In the genomic region with DNA sequence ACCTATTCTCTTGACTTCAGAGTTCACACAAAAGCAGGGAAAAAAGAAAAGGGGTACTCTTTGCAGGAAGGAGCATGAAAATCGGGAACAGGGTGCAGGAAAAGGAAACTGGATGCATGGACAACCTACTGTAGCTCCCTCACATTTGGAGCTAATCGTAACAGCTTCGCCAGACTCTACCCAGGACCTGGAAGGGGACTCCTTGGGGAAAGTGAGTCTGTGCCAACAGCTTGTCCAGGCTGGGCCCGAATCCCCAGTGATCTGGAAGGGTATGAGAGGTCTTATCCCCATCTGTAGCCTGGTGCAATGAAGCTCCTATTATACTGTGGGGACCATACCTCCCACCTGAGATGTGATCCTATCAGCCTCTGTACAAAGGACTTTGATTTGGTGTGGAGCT, we compare ENCODE assay signal across 17 cellular contexts. TPM values are rescaled to one million over a fixed set of nuclear protein-coding genes. Genes with fewer than 3 reads are reported as not detected.
DNase-seq lines count a peak whose midpoint lies in the region; ATAC-seq and TF ChIP-seq lines count a peak whose summit lies in the region.
"Had no signal": no experiment of that assay in that cellular context is flagged by ENCODE, and none has a peak within 500 bp of the region (broad histone marks: within the 10 kb centered on the region; RNA-seq: fewer than 3 reads in every experiment).

No MANE protein-coding gene starts in this region.

- peaks cover 18% of the 10 kb centered on the region for H3K4me1 Mint-ChIP-seq in activated CD8-positive, alpha-beta T cell treated with anti-CD3 and anti-CD28 coated beads, Interleukin-2, amount 10 ng/mL, durations not matched to agents 7 days and 5 days (ENCODE audit: low read depth)
- H3K4me1 Mint-ChIP-seq in activated CD8-positive, alpha-beta T cell treated with anti-CD3 and anti-CD28 coated beads for 36 hours (ENCODE audit: low read depth), result peaks cover 6% of the 10 kb centered on the region
- peaks cover 12% of the 10 kb centered on the region for H3K4me1 Mint-ChIP-seq in glutamatergic neuron (ENCODE audit: low read depth, unreplicated experiment)

- DNase-seq in activated CD8-positive, alpha-beta T cell treated with anti-CD3 and anti-CD28 coated beads, Interleukin-2, amount 10 ng/mL, durations not matched to agents 7 days and 5 days, result peak; percentile 19
- DNase-seq in activated CD8-positive, alpha-beta T cell treated with anti-CD3 and anti-CD28 coated beads for 36 hours, result no peak
- DNase-seq in glutamatergic neuron (peak; percentile 25), thoracic aorta (ENCODE audit: low spot score) (no peak), 8988T (no peak), NCI-H2196 (lab: John Stamatoyannopoulos, UW; ENCODE audit: unreplicated experiment) (no peak)
- DNase-seq: COR-L47; DMS53; H7; NCI-H1048; NCI-H1436 treated with DMSO at 0.1 percent for 48 hours; NCI-H2081; NCI-H2227 treated with DMSO at 0.1 percent for 48 hours; NCI-H526; NK-92 treated with Interleukin-12 subunit alpha and Interleukin-12 subunit beta, amount 100 ng/mL, for 24 hours; SIG-M5 had no signal

- H3K9me3 Mint-ChIP-seq in activated CD8-positive, alpha-beta T cell treated with anti-CD3 and anti-CD28 coated beads, Interleukin-2, amount 10 ng/mL, durations not matched to agents 7 days and 5 days (ENCODE audit: insufficient read depth), result peaks cover 4% of the 10 kb centered on the region
- peaks cover 4% of the 10 kb centered on the region for H3K9me3 Mint-ChIP-seq in activated CD8-positive, alpha-beta T cell treated with anti-CD3 and anti-CD28 coated beads for 36 hours
- H3K9me3 Mint-ChIP-seq in glutamatergic neuron (ENCODE audit: unreplicated experiment), result peaks cover 16% of the 10 kb centered on the region

- H3K9me3 ChIP-seq in HEK293 (ENCODE audit: control insufficient read depth, insufficient read depth, low read depth, low read length) (no peaks in the 10 kb centered on the region), thoracic aorta (no peaks in the 10 kb centered on the region)

- no peak overlapping the region for H3K27ac ChIP-seq in HEK293 (ENCODE audit: extremely low read depth, low read depth, low read length)
- peak overlapping the region; percentile 8 to 32 for H3K27ac ChIP-seq in thoracic aorta

- CTCF ChIA-PET in activated CD8-positive, alpha-beta T cell treated with anti-CD3 and anti-CD28 coated beads, Interleukin-2, amount 10 ng/mL, durations not matched to agents 7 days and 5 days (lab: Charles Lee), result interaction anchor here (0.6 to 5.9 kb wide), 9 partner anchors 10 to 404 kb away, joined by 3 to 45 read pairs (median 3); no protein-coding TSS in a partner anchor
- CTCF ChIA-PET in activated CD8-positive, alpha-beta T cell treated with anti-CD3 and anti-CD28 coated beads for 36 hours (lab: Charles Lee), result interaction anchor here (1.0 to 2.3 kb wide), 4 partner anchors 9 to 125 kb away, joined by 3 to 16 read pairs (median 4); no protein-coding TSS in a partner anchor
- CTCF ChIA-PET in HEK293 (lab: Yijun Ruan, JAX), result interaction anchor here (0.6 to 1.9 kb wide), 9 partner anchors 9 to 170 kb away, joined by 3 to 11 read pairs (median 4); no protein-coding TSS in a partner anchor

- H3K4me3 Mint-ChIP-seq in activated CD8-positive, alpha-beta T cell treated with anti-CD3 and anti-CD28 coated beads, Interleukin-2, amount 10 ng/mL, durations not matched to agents 7 days and 5 days, result no peak overlapping the region
- no peak overlapping the region for H3K4me3 Mint-ChIP-seq in activated CD8-positive, alpha-beta T cell treated with anti-CD3 and anti-CD28 coated beads for 36 hours
- H3K4me3 Mint-ChIP-seq in glutamatergic neuron (ENCODE audit: unreplicated experiment), result no peak overlapping the region

- intact Hi-C loops in activated CD8-positive, alpha-beta T cell treated with anti-CD3 and anti-CD28 coated beads for 36 hours (cut with micrococcal nuclease), result no loop called here

- no peak for ATAC-seq in activated CD8-positive, alpha-beta T cell treated with anti-CD3 and anti-CD28 coated beads, Interleukin-2, amount 10 ng/mL, durations not matched to agents 7 days and 5 days
- ATAC-seq in activated CD8-positive, alpha-beta T cell treated with anti-CD3 and anti-CD28 coated beads for 36 hours, result no peak
- no peak for ATAC-seq in thoracic aorta (ENCODE audit: insufficient number of reproducible peaks, low FRiP score, low read depth)

- POLR2A ChIA-PET in activated CD8-positive, alpha-beta T cell treated with anti-CD3 and anti-CD28 coated beads, Interleukin-2, amount 10 ng/mL, durations not matched to agents 7 days and 5 days (lab: Charles Lee), result no interaction called here
- POLR2A ChIA-PET in activated CD8-positive, alpha-beta T cell treated with anti-CD3 and anti-CD28 coated beads for 36 hours (lab: Charles Lee), result interaction anchor here (1.1 to 1.6 kb wide), 2 partner anchors 10 to 12 kb away, joined by 3 read pairs; no protein-coding TSS in a partner anchor
- POLR2A ChIA-PET in HEK293 (lab: Yijun Ruan, JAX), result no interaction called here

- H3K27ac Mint-ChIP-seq in activated CD8-positive, alpha-beta T cell treated with anti-CD3 and anti-CD28 coated beads, Interleukin-2, amount 10 ng/mL, durations not matched to agents 7 days and 5 days, result no peak overlapping the region
- no peak overlapping the region for H3K27ac Mint-ChIP-seq in activated CD8-positive, alpha-beta T cell treated with anti-CD3 and anti-CD28 coated beads for 36 hours
- no peak overlapping the region for H3K27ac Mint-ChIP-seq in glutamatergic neuron (ENCODE audit: unreplicated experiment)

- H3K27me3 Mint-ChIP-seq in activated CD8-positive, alpha-beta T cell treated with anti-CD3 and anti-CD28 coated beads, Interleukin-2, amount 10 ng/mL, durations not matched to agents 7 days and 5 days (ENCODE audit: low read depth), result peaks cover 2% of the 10 kb centered on the region
- no peaks in the 10 kb centered on the region for H3K27me3 Mint-ChIP-seq in activated CD8-positive, alpha-beta T cell treated with anti-CD3 and anti-CD28 coated beads for 36 hours
- peaks cover 10% of the 10 kb centered on the region for H3K27me3 Mint-ChIP-seq in glutamatergic neuron (ENCODE audit: unreplicated experiment)

- H3K4me1 ChIP-seq in HEK293 (ENCODE audit: control insufficient read depth, insufficient read depth, low read length) (peaks cover 3% of the 10 kb centered on the region; the same call in 1 of the 2 replicates), thoracic aorta (ENCODE audit: control insufficient read depth in 1 of 2, low read depth in 2 of 2) (peaks cover 0 to 5% of the 10 kb centered on the region in 2 donors)

- H3K4me3 ChIP-seq in HEK293 (ENCODE audit: low read depth, low read length), result no peak overlapping the region
- H3K4me3 ChIP-seq in thoracic aorta, result no peak overlapping the region

- H3K36me3 Mint-ChIP-seq in activated CD8-positive, alpha-beta T cell treated with anti-CD3 and anti-CD28 coated beads, Interleukin-2, amount 10 ng/mL, durations not matched to agents 7 days and 5 days (ENCODE audit: low read depth), result peaks cover 10% of the 10 kb centered on the region
- H3K36me3 Mint-ChIP-seq in activated CD8-positive, alpha-beta T cell treated with anti-CD3 and anti-CD28 coated beads for 36 hours (ENCODE audit: low read depth), result peaks cover 10% of the 10 kb centered on the region
- H3K36me3 Mint-ChIP-seq in glutamatergic neuron (ENCODE audit: unreplicated experiment), result no peaks in the 10 kb centered on the region

- H3K36me3 ChIP-seq in HEK293 (ENCODE audit: control insufficient read depth in 2 of 2, insufficient read depth in 1 of 2, low read length in 2 of 2) (no peaks in the 10 kb centered on the region), thoracic aorta (no peaks in the 10 kb centered on the region)

- no peak for TF ChIP-seq CTCF in activated CD8-positive, alpha-beta T cell treated with anti-CD3 and anti-CD28 coated beads for 36 hours (IDR thresholded peaks at IDR 0.05)
- no peak for TF ChIP-seq CTCF in HEK293 (tag by site-specific recombination; IDR thresholded peaks at IDR 0.05)
- TF ChIP-seq CTCF in glutamatergic neuron (IDR thresholded peaks at IDR 0.05; ENCODE audit: partially characterized antibody, unreplicated experiment), result no peak
- TF ChIP-seq CTCF in thoracic aorta (IDR thresholded peaks at IDR 0.05), result no peak

- H3K27me3 ChIP-seq in thoracic aorta (replicated peaks; ENCODE audit: insufficient read depth), result no peaks in the 10 kb centered on the region

TF ChIP-seq in HEK293, 187 proteins besides CTCF, POLR2A, EP300 and RAD21:
- no peak for TF ChIP-seq ZNF19 (tag by site-specific recombination; IDR thresholded peaks at IDR 0.05; ENCODE audit: low read depth)
- TF ChIP-seq ZNF600 (tag by site-specific recombination; IDR thresholded peaks at IDR 0.05), result 0 out of 2 replicates have a peak, but pooled peaks have one; percentile 24

RNA-seq across cellular contexts. Expression of a gene that starts 3.4 kb away (rescaled TPM):
- total RNA-seq in activated CD8-positive, alpha-beta T cell treated with anti-CD3 and anti-CD28 coated beads, Interleukin-2, amount 10 ng/mL, durations not matched to agents 7 days and 5 days, result 10 to 100 TPM; 49.5 to 52.0 TPM
- total RNA-seq in activated CD8-positive, alpha-beta T cell treated with anti-CD3 and anti-CD28 coated beads for 36 hours, result 10 to 100 TPM; 61.6 to 63.5 TPM
- 49.5 TPM for total RNA-seq in glutamatergic neuron (ENCODE audit: unreplicated experiment)
- total RNA-seq in thoracic aorta, result 100 to 1,000 TPM in 1 of 2 donors, 10 to 100 TPM in 1; 97.7 to 123 TPM

RNA-seq across cellular contexts. Expression of a gene that starts 26.4 kb away (rescaled TPM):
- total RNA-seq in activated CD8-positive, alpha-beta T cell treated with anti-CD3 and anti-CD28 coated beads, Interleukin-2, amount 10 ng/mL, durations not matched to agents 7 days and 5 days, result 10 to 100 TPM; 50.7 to 62.6 TPM
- total RNA-seq in activated CD8-positive, alpha-beta T cell treated with anti-CD3 and anti-CD28 coated beads for 36 hours, result 10 to 100 TPM; 38.6 to 46.6 TPM
- total RNA-seq in glutamatergic neuron (ENCODE audit: unreplicated experiment), result 123 TPM
- 10 to 100 TPM; 30.9 to 86.6 TPM for total RNA-seq in thoracic aorta

Comparison
In these comparisons a context has a peak if more than half of its experiments do, and no peak if none do; other contexts are left out.
1. DNase-seq: peak in activated CD8-positive, alpha-beta T cell treated with anti-CD3 and anti-CD28 coated beads, Interleukin-2, amount 10 ng/mL, durations not matched to agents 7 days and 5 days (single experiment) and glutamatergic neuron (single experiment); none in activated CD8-positive, alpha-beta T cell treated with anti-CD3 and anti-CD28 coated beads for 36 hours (single experiment), thoracic aorta (single experiment), 8988T (single experiment) and NCI-H2196 (single experiment).